Comparison of ENCODE assay signal across 1 cellular context in the genomic region with DNA sequence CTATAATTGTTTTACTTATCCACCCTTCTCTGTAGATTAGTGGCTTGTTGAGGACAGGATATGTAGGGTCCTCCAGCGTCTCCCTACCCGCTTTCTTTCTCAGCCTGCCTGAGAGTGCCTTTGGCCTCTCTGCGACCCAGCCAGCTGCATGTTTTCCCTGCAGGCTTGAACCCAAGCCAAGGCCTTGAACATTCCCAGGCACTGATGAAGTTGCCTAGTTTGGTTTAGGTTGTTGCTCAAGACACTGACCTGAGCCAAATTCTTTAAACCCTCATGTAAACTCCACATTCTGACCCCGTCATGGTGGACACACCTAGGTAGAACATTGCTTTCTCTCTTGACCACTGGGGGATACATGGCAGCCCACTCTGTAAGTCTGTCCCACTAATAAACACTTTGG.
TF ChIP-seq lines count a peak whose summit lies in the region.

No MANE protein-coding gene starts in this region.

TF ChIP-seq in WTC11, 78 proteins besides CTCF, POLR2A, EP300 and RAD21 (continued from another document):
- TF ChIP-seq, protein P1, sequence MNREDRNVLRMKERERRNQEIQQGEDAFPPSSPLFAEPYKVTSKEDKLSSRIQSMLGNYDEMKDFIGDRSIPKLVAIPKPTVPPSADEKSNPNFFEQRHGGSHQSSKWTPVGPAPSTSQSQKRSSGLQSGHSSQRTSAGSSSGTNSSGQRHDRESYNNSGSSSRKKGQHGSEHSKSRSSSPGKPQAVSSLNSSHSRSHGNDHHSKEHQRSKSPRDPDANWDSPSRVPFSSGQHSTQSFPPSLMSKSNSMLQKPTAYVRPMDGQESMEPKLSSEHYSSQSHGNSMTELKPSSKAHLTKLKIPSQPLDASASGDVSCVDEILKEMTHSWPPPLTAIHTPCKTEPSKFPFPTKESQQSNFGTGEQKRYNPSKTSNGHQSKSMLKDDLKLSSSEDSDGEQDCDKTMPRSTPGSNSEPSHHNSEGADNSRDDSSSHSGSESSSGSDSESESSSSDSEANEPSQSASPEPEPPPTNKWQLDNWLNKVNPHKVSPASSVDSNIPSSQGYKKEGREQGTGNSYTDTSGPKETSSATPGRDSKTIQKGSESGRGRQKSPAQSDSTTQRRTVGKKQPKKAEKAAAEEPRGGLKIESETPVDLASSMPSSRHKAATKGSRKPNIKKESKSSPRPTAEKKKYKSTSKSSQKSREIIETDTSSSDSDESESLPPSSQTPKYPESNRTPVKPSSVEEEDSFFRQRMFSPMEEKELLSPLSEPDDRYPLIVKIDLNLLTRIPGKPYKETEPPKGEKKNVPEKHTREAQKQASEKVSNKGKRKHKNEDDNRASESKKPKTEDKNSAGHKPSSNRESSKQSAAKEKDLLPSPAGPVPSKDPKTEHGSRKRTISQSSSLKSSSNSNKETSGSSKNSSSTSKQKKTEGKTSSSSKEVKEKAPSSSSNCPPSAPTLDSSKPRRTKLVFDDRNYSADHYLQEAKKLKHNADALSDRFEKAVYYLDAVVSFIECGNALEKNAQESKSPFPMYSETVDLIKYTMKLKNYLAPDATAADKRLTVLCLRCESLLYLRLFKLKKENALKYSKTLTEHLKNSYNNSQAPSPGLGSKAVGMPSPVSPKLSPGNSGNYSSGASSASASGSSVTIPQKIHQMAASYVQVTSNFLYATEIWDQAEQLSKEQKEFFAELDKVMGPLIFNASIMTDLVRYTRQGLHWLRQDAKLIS (CRISPR knock-in tag; IDR thresholded peaks at IDR 0.05; ENCODE audit: borderline replicate concordance) = no peak
- TF ChIP-seq, protein P2, sequence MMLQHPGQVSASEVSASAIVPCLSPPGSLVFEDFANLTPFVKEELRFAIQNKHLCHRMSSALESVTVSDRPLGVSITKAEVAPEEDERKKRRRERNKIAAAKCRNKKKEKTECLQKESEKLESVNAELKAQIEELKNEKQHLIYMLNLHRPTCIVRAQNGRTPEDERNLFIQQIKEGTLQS (CRISPR knock-in tag; conservative IDR thresholded peaks at IDR 0.05) = no peak
- TF ChIP-seq NFYB (CRISPR knock-in tag; conservative IDR thresholded peaks at IDR 0.05; ENCODE audit: low read depth) (no peak), ZNF423 (CRISPR knock-in tag; IDR thresholded peaks at IDR 0.05) (no peak), SP1 (CRISPR knock-in tag; conservative IDR thresholded peaks at IDR 0.05) (no peak), ETV6 (CRISPR knock-in tag; IDR thresholded peaks at IDR 0.05) (no peak), NR3C1 (CRISPR knock-in tag; conservative IDR thresholded peaks at IDR 0.05; ENCODE audit: low read depth) (no peak), TP53 (CRISPR knock-in tag; IDR thresholded peaks at IDR 0.05) (no peak), FOXP1 (CRISPR knock-in tag; IDR thresholded peaks at IDR 0.05; ENCODE audit: borderline replicate concordance) (no peak), ZNF416 (CRISPR knock-in tag; IDR thresholded peaks at IDR 0.05) (no peak), GTF2I (CRISPR knock-in tag; conservative IDR thresholded peaks at IDR 0.05) (no peak)
- TF ChIP-seq, protein P3, sequence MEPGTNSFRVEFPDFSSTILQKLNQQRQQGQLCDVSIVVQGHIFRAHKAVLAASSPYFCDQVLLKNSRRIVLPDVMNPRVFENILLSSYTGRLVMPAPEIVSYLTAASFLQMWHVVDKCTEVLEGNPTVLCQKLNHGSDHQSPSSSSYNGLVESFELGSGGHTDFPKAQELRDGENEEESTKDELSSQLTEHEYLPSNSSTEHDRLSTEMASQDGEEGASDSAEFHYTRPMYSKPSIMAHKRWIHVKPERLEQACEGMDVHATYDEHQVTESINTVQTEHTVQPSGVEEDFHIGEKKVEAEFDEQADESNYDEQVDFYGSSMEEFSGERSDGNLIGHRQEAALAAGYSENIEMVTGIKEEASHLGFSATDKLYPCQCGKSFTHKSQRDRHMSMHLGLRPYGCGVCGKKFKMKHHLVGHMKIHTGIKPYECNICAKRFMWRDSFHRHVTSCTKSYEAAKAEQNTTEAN (CRISPR knock-in tag; IDR thresholded peaks at IDR 0.05) = no peak
- TF ChIP-seq, protein P4, sequence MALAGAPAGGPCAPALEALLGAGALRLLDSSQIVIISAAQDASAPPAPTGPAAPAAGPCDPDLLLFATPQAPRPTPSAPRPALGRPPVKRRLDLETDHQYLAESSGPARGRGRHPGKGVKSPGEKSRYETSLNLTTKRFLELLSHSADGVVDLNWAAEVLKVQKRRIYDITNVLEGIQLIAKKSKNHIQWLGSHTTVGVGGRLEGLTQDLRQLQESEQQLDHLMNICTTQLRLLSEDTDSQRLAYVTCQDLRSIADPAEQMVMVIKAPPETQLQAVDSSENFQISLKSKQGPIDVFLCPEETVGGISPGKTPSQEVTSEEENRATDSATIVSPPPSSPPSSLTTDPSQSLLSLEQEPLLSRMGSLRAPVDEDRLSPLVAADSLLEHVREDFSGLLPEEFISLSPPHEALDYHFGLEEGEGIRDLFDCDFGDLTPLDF (CRISPR knock-in tag; IDR thresholded peaks at IDR 0.05) = no peak
